17 cellular contexts compared by ENCODE assay signal in the genomic region with DNA sequence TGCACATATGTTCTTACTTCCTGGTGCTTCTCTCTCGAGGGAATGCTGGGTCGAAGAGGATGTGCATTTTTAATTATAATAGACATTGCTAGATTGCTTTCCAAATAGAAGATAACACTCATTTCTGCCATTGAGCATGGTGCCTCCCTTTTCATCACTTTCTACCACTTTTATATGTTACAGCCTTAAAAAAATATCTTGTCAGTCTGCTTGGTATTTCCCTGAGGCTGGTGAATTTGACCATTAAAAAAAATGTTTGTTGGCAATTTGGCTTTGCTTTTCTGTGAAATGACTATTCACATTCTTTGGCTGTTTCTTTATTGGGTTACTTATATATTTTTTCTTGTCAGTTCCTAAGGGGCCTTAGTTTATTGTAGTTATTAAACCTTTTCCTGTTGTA. TPM values are rescaled to one million over a fixed set of nuclear protein-coding genes. Genes with fewer than 3 reads are reported as not detected.
DNase-seq lines count a peak whose midpoint lies in the region; ATAC-seq, FAIRE-seq and TF ChIP-seq lines count a peak whose summit lies in the region.
"Had no signal": no experiment of that assay in that cellular context is flagged by ENCODE, and none has a peak within 500 bp of the region (broad histone marks: within the 10 kb centered on the region; RNA-seq: fewer than 3 reads in every experiment).

No MANE protein-coding gene starts in this region.

- no peak for DNase-seq in A549 (ENCODE audit: low read depth in 1 of 2, low spot score in 1 of 2)
- DNase-seq in GM23248 = peak; percentile 67
- DNase-seq in caudate nucleus (lab: John Stamatoyannopoulos, UW) = no peak
- no peak for DNase-seq in neural crest cell (ENCODE audit: low read depth, low spot score)
- DNase-seq in H9 = no peak
- DNase-seq in NCI-H1694 treated with DMSO at 0.1 percent for 48 hours (lab: John Stamatoyannopoulos, UW) = no peak
- DNase-seq in Ammon's horn (ENCODE audit: low spot score) = no peak
- no peak for DNase-seq in left colon
- DNase-seq: ACHN, activated gamma-delta T cell, NCI-H2171 had no signal

- 42% methylated on average over 2 of the region's 2 CpGs for WGBS in A549 (ENCODE audit: missing lambda C conversion rate)
- 29 to 35% methylated on average over 2 of the region's 2 CpGs for WGBS in GM23248 (ENCODE audit: low coverage in 1 of 2, low lambda C conversion rate in 2 of 2, missing lambda C conversion rate in 2 of 2), 2 experiments
- WGBS in H9 (ENCODE audit: extremely low coverage, insufficient read length, low lambda C conversion rate) = no CpG with 5 or more reads among the region's 2 CpGs

- no peak overlapping the region for H2BK5ac ChIP-seq in H9 (ENCODE audit: insufficient read length, low read length)

- no peak overlapping the region for H2AK5ac ChIP-seq in H9 (ENCODE audit: insufficient read length, low read length)

- H3K4ac ChIP-seq in H9 (ENCODE audit: low read depth, low read length) = no peak overlapping the region

- H2BK12ac ChIP-seq in H9 (ENCODE audit: insufficient read length, low read depth, low read length) = no peak overlapping the region

- H3K4me1 ChIP-seq in A549 = peaks cover 34% of the 10 kb centered on the region
- H3K4me1 ChIP-seq in GM23248 (ENCODE audit: insufficient read depth) = peaks cover 35% of the 10 kb centered on the region
- peaks cover 4% of the 10 kb centered on the region; the same call in 1 of the 2 replicates for H3K4me1 ChIP-seq in H9 (ENCODE audit: insufficient read depth, low read length)

- no peaks in the 10 kb centered on the region for H3K9me3 Mint-ChIP-seq in neural crest cell
- no peaks in the 10 kb centered on the region for H3K9me3 Mint-ChIP-seq in H9
- H3K9me3 Mint-ChIP-seq: GM23338, WTC11 had no signal

- H2BK15ac ChIP-seq in H9 (ENCODE audit: low read depth, low read length) = no peak overlapping the region

- no peak for TF ChIP-seq POLR2A in A549 (IDR thresholded peaks at IDR 0.05; ENCODE audit: low read length)

- H4K8ac ChIP-seq in H9 (replicated peaks; ENCODE audit: insufficient read length, low read depth, low read length) = no peak overlapping the region

- in situ Hi-C loops in GM23248 (cut with MboI) = no loop called here

- intact Hi-C loops in left colon (cut with DNase I, micrococcal nuclease) = loop anchor here in 1 of 2 donors (10.0 kb wide), 1 partner anchor 213 kb away; a partner anchor contains a TSS

- H3K9me3 ChIP-seq in A549 = no peaks in the 10 kb centered on the region
- no peaks in the 10 kb centered on the region for H3K9me3 ChIP-seq in GM23248 (ENCODE audit: low read depth)
- no peaks in the 10 kb centered on the region for H3K9me3 ChIP-seq in H9 (ENCODE audit: control insufficient read depth, low read depth, low read length)
- H3K9me3 ChIP-seq: prostate gland had no signal

- peaks cover 7% of the 10 kb centered on the region for H3K79me1 ChIP-seq in H9 (ENCODE audit: insufficient read depth, low read depth, low read length, poor library complexity, severe bottlenecking)

- TF ChIP-seq EP300 in A549 (IDR thresholded peaks at IDR 0.05) = no peak

- no peak overlapping the region for H3T11ph ChIP-seq in H9 (ENCODE audit: low read length)

- peak overlapping the region; percentile 17 for H3K4me3 Mint-ChIP-seq in neural crest cell
- H3K4me3 Mint-ChIP-seq in H9 = no peak overlapping the region
- H3K4me3 Mint-ChIP-seq: GM23338, WTC11 had no signal

- peaks cover 31% of the 10 kb centered on the region for H3F3A ChIP-seq in GM23248 (ENCODE audit: insufficient read depth)

- no peak overlapping the region for H3K56ac ChIP-seq in H9 (ENCODE audit: insufficient read length, low read depth, low read length)

- peaks cover 29% of the 10 kb centered on the region for H3K79me2 ChIP-seq in GM23248 (ENCODE audit: insufficient read depth)
- peaks cover 18% of the 10 kb centered on the region; the same call in 1 of the 2 replicates for H3K79me2 ChIP-seq in H9 (ENCODE audit: insufficient read depth, low read length)

- H4K91ac ChIP-seq in H9 (ENCODE audit: insufficient read length, low read depth, low read length) = no peak overlapping the region

- H3K27ac Mint-ChIP-seq in neural crest cell (ENCODE audit: unreplicated experiment) (no peak overlapping the region), H9 (peak overlapping the region in 1 of 3 experiments; percentile 81; a peak in 2 of 7 replicates)

- no peak for TF ChIP-seq RAD21 in A549 (conservative IDR thresholded peaks at IDR 0.05 in 1 of 2, IDR thresholded peaks at IDR 0.05 in 1 of 2)

- no peak overlapping the region for H3K14ac ChIP-seq in H9 (ENCODE audit: insufficient read depth, low read length)

- H4K20me1 ChIP-seq in GM23248 (ENCODE audit: insufficient read depth) (no peaks in the 10 kb centered on the region), H9 (ENCODE audit: control insufficient read depth, insufficient read depth, insufficient read length) (no peaks in the 10 kb centered on the region)

- H3K27ac ChIP-seq in A549 (peak overlapping the region in 1 of 2 experiments; percentile 58; a peak in 3 of 6 replicates), GM23248 (peak overlapping the region; percentile 89), caudate nucleus (ENCODE audit: low read depth, low read length) (peak overlapping the region; percentile 83), H9 (ENCODE audit: insufficient read length, low read depth, low read length) (no peak overlapping the region)
- H3K27ac ChIP-seq: prostate gland had no signal

- peaks cover 20% of the 10 kb centered on the region for H3K23me2 ChIP-seq in H9 (ENCODE audit: insufficient read length, low read depth, low read length, poor library complexity, severe bottlenecking)

- H3K18ac ChIP-seq in H9 (ENCODE audit: insufficient read length, low read depth, low read length) = no peak overlapping the region

- POLR2A ChIA-PET in A549 (lab: Yijun Ruan, JAX) = no interaction called here

- no peak for FAIRE-seq in A549 (lab: Jason Lieb, UNC)
- FAIRE-seq: islet of Langerhans had no signal

- H3K4me2 ChIP-seq in A549 = peak overlapping the region; percentile 38
- H3K4me2 ChIP-seq in GM23248 (ENCODE audit: unreplicated experiment) = peak overlapping the region; percentile 57
- no peak overlapping the region for H3K4me2 ChIP-seq in H9 (ENCODE audit: insufficient read depth, insufficient read length, low read length)

- no peak overlapping the region for H4K5ac ChIP-seq in H9 (ENCODE audit: insufficient read length, low read depth, low read length)

- TF ChIP-seq CTCF in A549 (IDR thresholded peaks at IDR 0.05) (no peak), neural crest cell (conservative IDR thresholded peaks at IDR 0.05) (no peak), H9 (conservative IDR thresholded peaks at IDR 0.05) (no peak)

- H3K4me3 ChIP-seq in A549 (no peak overlapping the region), GM23248 (0 out of 2 replicates have a peak overlapping the region, but pooled peaks have one; percentile 15)
- H3K4me3 ChIP-seq: GM23338, prostate gland had no signal

- H3K9ac ChIP-seq in GM23248 (peak overlapping the region; percentile 67), H9 (ENCODE audit: extremely low read depth, insufficient read length, low read length) (no peak overlapping the region)

- no peak overlapping the region for H3K23ac ChIP-seq in H9 (ENCODE audit: insufficient read length, low read depth, low read length)

- H3K36me3 Mint-ChIP-seq in neural crest cell (ENCODE audit: low read depth) (peaks cover 5% of the 10 kb centered on the region), H9 (ENCODE audit: insufficient read depth in 1 of 3, low read depth in 3 of 3) (peaks cover 28 to 62% (median 50%) of the 10 kb centered on the region in 3 experiments)

- ATAC-seq in A549 = no peak
- no peak for ATAC-seq in left colon
- ATAC-seq: GM23338, WTC11 had no signal

- H3K4me1 Mint-ChIP-seq in neural crest cell = peaks cover 55% of the 10 kb centered on the region
- peaks cover 59 to 62% of the 10 kb centered on the region in 2 experiments for H3K4me1 Mint-ChIP-seq in H9

- no peaks in the 10 kb centered on the region for H3K27me3 ChIP-seq in GM23248 (replicated peaks; ENCODE audit: insufficient read depth)
- no peaks in the 10 kb centered on the region for H3K27me3 ChIP-seq in H9 (ENCODE audit: insufficient read depth, low read length)

- no peaks in the 10 kb centered on the region for H3K27me3 Mint-ChIP-seq in neural crest cell (ENCODE audit: low read depth)
- no peaks in the 10 kb centered on the region; the same call in 1 of the 2 replicates for H3K27me3 Mint-ChIP-seq in H9 (ENCODE audit: low read depth)

- no peaks in the 10 kb centered on the region for H3K9me2 ChIP-seq in GM23248 (ENCODE audit: insufficient read depth)

- H2BK20ac ChIP-seq in H9 (ENCODE audit: low read depth, low read length, poor library complexity, severe bottlenecking) = no peak overlapping the region

- CTCF ChIA-PET in A549 (lab: Yijun Ruan, JAX) = interaction anchor here (1.6 kb wide), 1 partner anchor 182 kb away, joined by 5 read pairs; no protein-coding TSS in a partner anchor

- H2AFZ ChIP-seq in GM23248 (no peak overlapping the region), H9 (ENCODE audit: low read length) (no peak overlapping the region)
- H2AFZ ChIP-seq: GM23338 had no signal

- H3K36me3 ChIP-seq in GM23248 (ENCODE audit: low read depth) = no peaks in the 10 kb centered on the region

- H2BK120ac ChIP-seq in H9 (ENCODE audit: low read depth, low read length, poor library complexity, severe bottlenecking) = no peak overlapping the region

RNA-seq across cellular contexts. Expression of a gene that starts 3.6 kb away (rescaled TPM):
- polyA plus RNA-seq in A549 (2011; rRNA removed) (19.8 and 25.8 TPM in 2 replicates), A549 (2017; fragmentation: RNase III; extraction: RNeasy Plus Mini Kit Qiagen cat#74134 plus additional on column Dnase treatment) (31.9 to 44.2 TPM (median 43.5 TPM) in 3 replicates), GM23248 (2016; fragmentation: Nextera tagmentation; extraction: Ambion mirVana) (16.9 and 17.5 TPM in 2 replicates)
- 16.8 and 23.0 TPM in 2 replicates for polyA plus RNA-seq in A549 (2012; cell fraction: cytosol; rRNA removed)
- 39.3 and 40.0 TPM in 2 replicates for polyA plus RNA-seq in A549 (2012; cell fraction: nucleus; rRNA removed)
- polyA minus RNA-seq in A549 (2011; rRNA and poly(A)+ RNA removed) = 48.5 and 53.6 TPM in 2 replicates
- total RNA-seq in GM23248 (2014; rRNA removed; shearing (Covaris generic)) = 23.1 and 27.0 TPM in 2 replicates
- total RNA-seq in neural crest cell (160 and 178 TPM in 2 replicates), H9 (2021) (254 and 258 TPM in 2 replicates), left colon (100 to 1,000 TPM; 297 to 333 TPM)

RNA-seq across cellular contexts. Expression of a gene that starts 20.1 kb away (rescaled TPM):
- 19.7 and 24.8 TPM in 2 replicates for polyA plus RNA-seq in A549 (2011; rRNA removed)
- 18.4 and 23.2 TPM in 2 replicates for polyA plus RNA-seq in A549 (2012; cell fraction: cytosol; rRNA removed)
- polyA plus RNA-seq in A549 (2012; cell fraction: nucleus; rRNA removed) = 40.1 and 43.4 TPM in 2 replicates
- polyA plus RNA-seq in A549 (2017; fragmentation: RNase III; extraction: RNeasy Plus Mini Kit Qiagen cat#74134 plus additional on column Dnase treatment) = 24.1 to 28.6 TPM (median 24.9 TPM) in 3 replicates
- 12.5 and 15.0 TPM in 2 replicates for polyA minus RNA-seq in A549 (2011; rRNA and poly(A)+ RNA removed)
- total RNA-seq in GM23248 (2014; rRNA removed; shearing (Covaris generic)) = 12.8 and 21.7 TPM in 2 replicates
- polyA plus RNA-seq in GM23248 (2016; fragmentation: Nextera tagmentation; extraction: Ambion mirVana) = 5.3 and 5.4 TPM in 2 replicates
- 72.6 and 78.5 TPM in 2 replicates for total RNA-seq in neural crest cell
- total RNA-seq in H9 (2021) = 58.2 and 60.8 TPM in 2 replicates
- 10 to 100 TPM; 18.3 to 34.4 TPM for total RNA-seq in left colon

RNA-seq across cellular contexts. Expression of a gene that starts 26.1 kb away (rescaled TPM):
- polyA plus RNA-seq in A549 (2011; rRNA removed) = 15.5 and 16.1 TPM in 2 replicates
- polyA plus RNA-seq in A549 (2012; cell fraction: cytosol; rRNA removed) = 9.3 and 10.9 TPM in 2 replicates
- polyA plus RNA-seq in A549 (2012; cell fraction: nucleus; rRNA removed) = 45.6 and 48.3 TPM in 2 replicates
- 12.4 to 15.2 TPM (median 15.0 TPM) in 3 replicates for polyA plus RNA-seq in A549 (2017; fragmentation: RNase III; extraction: RNeasy Plus Mini Kit Qiagen cat#74134 plus additional on column Dnase treatment)
- polyA minus RNA-seq in A549 (2011; rRNA and poly(A)+ RNA removed) = 25.9 and 30.4 TPM in 2 replicates
- total RNA-seq in GM23248 (2014; rRNA removed; shearing (Covaris generic)) = 11.9 and 20.8 TPM in 2 replicates
- polyA plus RNA-seq in GM23248 (2016; fragmentation: Nextera tagmentation; extraction: Ambion mirVana) = 8.5 and 9.9 TPM in 2 replicates
- 61.3 and 68.2 TPM in 2 replicates for total RNA-seq in neural crest cell
- total RNA-seq in H9 (2021) = 61.9 and 68.2 TPM in 2 replicates
- 10 to 100 TPM; 17.7 to 34.8 TPM for total RNA-seq in left colon

RNA-seq across cellular contexts. Expression of a gene that starts 44.1 kb away (rescaled TPM):
- not detected in 2 replicates for polyA plus RNA-seq in A549 (2011; rRNA removed)
- polyA plus RNA-seq in A549 (2012; cell fraction: cytosol; rRNA removed) = not detected in 2 replicates
- polyA plus RNA-seq in A549 (2012; cell fraction: nucleus; rRNA removed) = not detected in 2 replicates
- polyA plus RNA-seq in A549 (2017; fragmentation: RNase III; extraction: RNeasy Plus Mini Kit Qiagen cat#74134 plus additional on column Dnase treatment) = not detected in 3 replicates
- not detected in 2 replicates for polyA minus RNA-seq in A549 (2011; rRNA and poly(A)+ RNA removed)
- not detected in 2 replicates for total RNA-seq in GM23248 (2014; rRNA removed; shearing (Covaris generic))
- not detected in 2 replicates for polyA plus RNA-seq in GM23248 (2016; fragmentation: Nextera tagmentation; extraction: Ambion mirVana)
- not detected in 2 replicates for total RNA-seq in neural crest cell
- total RNA-seq in H9 (2021) = not detected in 2 replicates
- total RNA-seq in left colon = not detected
- total RNA-seq: GM23338, mononuclear cell, prostate gland, WTC11 had no signal
- polyA plus RNA-seq: GM23338 had no signal

RNA-seq across cellular contexts. Expression of a gene that starts 52.9 kb away (rescaled TPM):
- polyA plus RNA-seq in A549 (2011; rRNA removed) = 0.01 and 0.07 TPM in 2 replicates
- polyA plus RNA-seq in A549 (2012; cell fraction: cytosol; rRNA removed) = 0.03 and 0.04 TPM in 2 replicates
- not detected in 2 replicates for polyA plus RNA-seq in A549 (2012; cell fraction: nucleus; rRNA removed)
- 0.03 to 0.08 TPM (median 0.04 TPM) in 3 replicates for polyA plus RNA-seq in A549 (2017; fragmentation: RNase III; extraction: RNeasy Plus Mini Kit Qiagen cat#74134 plus additional on column Dnase treatment)
- not detected in 2 replicates for polyA minus RNA-seq in A549 (2011; rRNA and poly(A)+ RNA removed)
- not detected in 2 replicates for total RNA-seq in GM23248 (2014; rRNA removed; shearing (Covaris generic))
- polyA plus RNA-seq in GM23248 (2016; fragmentation: Nextera tagmentation; extraction: Ambion mirVana) = not detected in 2 replicates
- not detected in 2 replicates for total RNA-seq in neural crest cell
- total RNA-seq in H9 (2021) = 0.15 and 0.20 TPM in 2 replicates
- total RNA-seq in left colon = not detected
- total RNA-seq: GM23338, mononuclear cell, prostate gland, ureter had no signal
